In the genomic region with DNA sequence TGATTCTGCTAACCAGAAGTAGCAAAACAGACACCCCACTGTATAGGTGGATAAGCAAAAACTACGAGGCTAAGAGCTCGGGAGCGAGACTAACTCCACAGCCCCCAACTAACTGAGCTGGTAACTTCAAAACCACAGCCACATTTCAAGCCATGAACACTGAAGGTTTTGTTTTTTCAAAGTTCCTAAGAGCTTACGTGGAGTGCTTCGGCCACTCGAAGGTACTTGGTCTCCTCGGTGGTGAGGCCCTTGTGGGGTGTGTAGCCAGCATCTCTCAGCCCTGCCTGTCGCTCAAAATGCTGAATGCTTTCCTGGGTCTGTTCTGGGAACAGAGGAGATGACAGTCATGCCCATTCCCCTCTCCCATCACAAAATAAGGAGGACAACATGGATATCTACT, we compare ENCODE assay signal across 22 cellular contexts. TPM values are rescaled to one million over a fixed set of nuclear protein-coding genes. Genes with fewer than 3 reads are reported as not detected.
DNase-seq lines count a peak whose midpoint lies in the region; ATAC-seq, FAIRE-seq and TF ChIP-seq lines count a peak whose summit lies in the region.
"Had no signal": no experiment of that assay in that cellular context is flagged by ENCODE, and none has a peak within 500 bp of the region (broad histone marks: within the 10 kb centered on the region; RNA-seq: fewer than 3 reads in every experiment).

No MANE protein-coding gene starts in this region.

- POLR2A ChIA-PET in HepG2 (lab: Yijun Ruan, JAX), result interaction anchor here (3.3 kb wide), 1 partner anchor 11 kb away, joined by 16 read pairs; a partner anchor contains a TSS

- TF ChIP-seq EP300 in HepG2 (IDR thresholded peaks at IDR 0.05; ENCODE audit: low read depth in 2 of 2, low read length in 2 of 2) (no peak), HepG2 (CRISPR knock-in tag; IDR thresholded peaks at IDR 0.05; ENCODE audit: borderline replicate concordance) (no peak)

- H3K27me3 Mint-ChIP-seq in stimulated activated naive CD8-positive, alpha-beta T cell treated with anti-CD3 and anti-CD28 coated beads, Interleukin-15, Interleukin-2, amounts not matched to agents 100 ng/mL and 50 ng/mL, for 24 hours, result no peaks in the 10 kb centered on the region
- H3K27me3 Mint-ChIP-seq in stimulated activated naive CD8-positive, alpha-beta T cell treated with anti-CD3 and anti-CD28 coated beads, Interleukin-15, amount 100 ng/mL, for 72 hours, result no peaks in the 10 kb centered on the region
- H3K27me3 Mint-ChIP-seq in activated naive CD8-positive, alpha-beta T cell treated with anti-CD3 and anti-CD28 coated beads, Interleukin-2, amount 50 U/mL, for 24 hours, result no peaks in the 10 kb centered on the region
- no peaks in the 10 kb centered on the region for H3K27me3 Mint-ChIP-seq in memory B cell

- intact Hi-C loops in HepG2 (cut with micrococcal nuclease; ENCODE audit: unreplicated experiment), result no loop called here

- WGBS in HepG2 (ENCODE audit: low lambda C conversion rate), result 98% methylated on average over 8 of the region's 8 CpGs

- ATAC-seq in stimulated activated naive CD8-positive, alpha-beta T cell treated with anti-CD3 and anti-CD28 coated beads, Interleukin-15, amount 100 ng/mL, for 72 hours, result no peak
- ATAC-seq in activated naive CD8-positive, alpha-beta T cell treated with anti-CD3 and anti-CD28 coated beads, Interleukin-2, amount 50 U/mL, for 24 hours, result no peak
- ATAC-seq in memory B cell (ENCODE audit: low read depth) (no peak), HepG2 (no peak)
- ATAC-seq: PC-3 had no signal

- FAIRE-seq in HepG2 (lab: Jason Lieb, UNC), result no peak
- FAIRE-seq: G401.6 had no signal

- peaks cover 45 to 85% of the 10 kb centered on the region in 2 experiments for H3K36me3 ChIP-seq in HepG2 (replicated peaks in 1 of 2; ENCODE audit: control insufficient read depth in 1 of 2, insufficient read depth in 2 of 2, low read length in 2 of 2)

- H3K4me2 ChIP-seq in HepG2 (ENCODE audit: low read depth, low read length), result no peak overlapping the region

- no peak for DNase-seq in stimulated activated naive CD8-positive, alpha-beta T cell treated with anti-CD3 and anti-CD28 coated beads, Interleukin-15, amount 100 ng/mL, for 72 hours
- no peak for DNase-seq in activated naive CD8-positive, alpha-beta T cell treated with anti-CD3 and anti-CD28 coated beads, Interleukin-2, amount 50 U/mL, for 24 hours
- DNase-seq in memory B cell (ENCODE audit: low spot score in 2 of 2), result no peak
- no peak for DNase-seq in cerebellar cortex (ENCODE audit: low spot score)
- DNase-seq in SW 1271 (lab: John Stamatoyannopoulos, UW), result no peak
- no peak for DNase-seq in HepG2 (ENCODE audit: low spot score)
- DNase-seq: ACHN, C1 segment of cervical spinal cord, H7, HFFc6, IMR-90, NCI-H1417, NCI-H187 treated with DMSO at 0.1 percent for 48 hours, NCI-H226, NCI-H524, NCI-H82, PC-3, SIG-M5 had no signal

- H3K9ac ChIP-seq in HepG2 (ENCODE audit: insufficient read depth, low read depth, low read length), result no peak overlapping the region

- H3K4me1 Mint-ChIP-seq in stimulated activated naive CD8-positive, alpha-beta T cell treated with anti-CD3 and anti-CD28 coated beads, Interleukin-15, Interleukin-2, amounts not matched to agents 100 ng/mL and 50 ng/mL, for 24 hours (ENCODE audit: low read depth), result no peaks in the 10 kb centered on the region
- H3K4me1 Mint-ChIP-seq in stimulated activated naive CD8-positive, alpha-beta T cell treated with anti-CD3 and anti-CD28 coated beads, Interleukin-15, amount 100 ng/mL, for 72 hours, result peaks cover 17% of the 10 kb centered on the region
- H3K4me1 Mint-ChIP-seq in activated naive CD8-positive, alpha-beta T cell treated with anti-CD3 and anti-CD28 coated beads, Interleukin-2, amount 50 U/mL, for 24 hours, result peaks cover 8% of the 10 kb centered on the region
- H3K4me1 Mint-ChIP-seq in memory B cell, result peaks cover 9% of the 10 kb centered on the region

- no peaks in the 10 kb centered on the region for H3K27me3 ChIP-seq in HepG2 (ENCODE audit: control insufficient read depth in 1 of 2, insufficient read depth in 2 of 2, low read length in 2 of 2)

- H4K20me1 ChIP-seq in HepG2 (ENCODE audit: insufficient read depth, low read length), result peaks cover 5% of the 10 kb centered on the region

- TF ChIP-seq RAD21 in HepG2 (CRISPR knock-in tag; IDR thresholded peaks at IDR 0.05), result no peak

- no peak overlapping the region for H3K27ac ChIP-seq in HepG2 (ENCODE audit: extremely low read length, insufficient read depth, low read length)
- H3K27ac ChIP-seq: HL-60, RWPE1 had no signal

- H3K4me3 Mint-ChIP-seq in stimulated activated naive CD8-positive, alpha-beta T cell treated with anti-CD3 and anti-CD28 coated beads, Interleukin-15, Interleukin-2, amounts not matched to agents 100 ng/mL and 50 ng/mL, for 24 hours, result no peak overlapping the region
- H3K4me3 Mint-ChIP-seq in stimulated activated naive CD8-positive, alpha-beta T cell treated with anti-CD3 and anti-CD28 coated beads, Interleukin-15, amount 100 ng/mL, for 72 hours, result no peak overlapping the region
- H3K4me3 Mint-ChIP-seq in activated naive CD8-positive, alpha-beta T cell treated with anti-CD3 and anti-CD28 coated beads, Interleukin-2, amount 50 U/mL, for 24 hours, result no peak overlapping the region
- H3K4me3 Mint-ChIP-seq in memory B cell, result no peak overlapping the region
- H3K4me3 Mint-ChIP-seq: HFFc6 had no signal

- no peak overlapping the region for H3K4me3 ChIP-seq in HepG2 (replicated peaks in 1 of 3; ENCODE audit: insufficient read depth in 1 of 3, low read depth in 2 of 3, low read length in 3 of 3)

- TF ChIP-seq POLR2A in HepG2 (IDR thresholded peaks at IDR 0.05; ENCODE audit: insufficient read depth in 1 of 2, low read depth in 2 of 2, low read length in 2 of 2), result no peak

- peak overlapping the region; percentile 18 for H3K27ac Mint-ChIP-seq in stimulated activated naive CD8-positive, alpha-beta T cell treated with anti-CD3 and anti-CD28 coated beads, Interleukin-15, Interleukin-2, amounts not matched to agents 100 ng/mL and 50 ng/mL, for 24 hours
- H3K27ac Mint-ChIP-seq in stimulated activated naive CD8-positive, alpha-beta T cell treated with anti-CD3 and anti-CD28 coated beads, Interleukin-15, amount 100 ng/mL, for 72 hours, result peak overlapping the region in 1 of 2 donors; percentile 39
- H3K27ac Mint-ChIP-seq in activated naive CD8-positive, alpha-beta T cell treated with anti-CD3 and anti-CD28 coated beads, Interleukin-2, amount 50 U/mL, for 24 hours, result peak overlapping the region; percentile 59
- H3K27ac Mint-ChIP-seq in memory B cell, result peak overlapping the region; percentile 74
- H3K27ac Mint-ChIP-seq: HFFc6 had no signal

- H3K9me3 Mint-ChIP-seq in stimulated activated naive CD8-positive, alpha-beta T cell treated with anti-CD3 and anti-CD28 coated beads, Interleukin-15, Interleukin-2, amounts not matched to agents 100 ng/mL and 50 ng/mL, for 24 hours, result no peaks in the 10 kb centered on the region
- H3K9me3 Mint-ChIP-seq in stimulated activated naive CD8-positive, alpha-beta T cell treated with anti-CD3 and anti-CD28 coated beads, Interleukin-15, amount 100 ng/mL, for 72 hours, result no peaks in the 10 kb centered on the region
- no peaks in the 10 kb centered on the region for H3K9me3 Mint-ChIP-seq in activated naive CD8-positive, alpha-beta T cell treated with anti-CD3 and anti-CD28 coated beads, Interleukin-2, amount 50 U/mL, for 24 hours
- no peaks in the 10 kb centered on the region for H3K9me3 Mint-ChIP-seq in memory B cell
- H3K9me3 Mint-ChIP-seq: HFFc6 had no signal

- BruUV-seq in HepG2 (replicated peaks; lab: Mats Ljungman, UMichigan), result no TSS peak

- H3K36me3 Mint-ChIP-seq in stimulated activated naive CD8-positive, alpha-beta T cell treated with anti-CD3 and anti-CD28 coated beads, Interleukin-15, Interleukin-2, amounts not matched to agents 100 ng/mL and 50 ng/mL, for 24 hours (ENCODE audit: low read depth), result peaks cover 53% of the 10 kb centered on the region
- H3K36me3 Mint-ChIP-seq in activated naive CD8-positive, alpha-beta T cell treated with anti-CD3 and anti-CD28 coated beads, Interleukin-2, amount 50 U/mL, for 24 hours (ENCODE audit: low read depth), result peaks cover 45% of the 10 kb centered on the region
- peaks cover 40% of the 10 kb centered on the region for H3K36me3 Mint-ChIP-seq in memory B cell

- no peak overlapping the region for H2AFZ ChIP-seq in HepG2 (ENCODE audit: low read length)

- CTCF ChIA-PET in HepG2 (lab: Yijun Ruan, JAX; ENCODE audit: low intra/inter-chr PET ratio, low total read pairs), result no interaction called here

- TF ChIP-seq CTCF in HepG2 (CRISPR knock-in tag; IDR thresholded peaks at IDR 0.05), result no peak

- in situ Hi-C loops in HepG2 (cut with HindIII; ENCODE audit: extremely low pct_ligation_motif_present, low pct_unique_long_range_greater_than_20kb), result no loop called here

- peaks cover 18% of the 10 kb centered on the region for H3K79me2 ChIP-seq in HepG2 (ENCODE audit: insufficient read depth, low read length)

- H3K9me3 ChIP-seq in HepG2 (ENCODE audit: low read length), result no peaks in the 10 kb centered on the region

- peaks cover 11% of the 10 kb centered on the region for H3K4me1 ChIP-seq in HepG2 (ENCODE audit: insufficient read depth, low read length)

RNA-seq across cellular contexts. Expression of a gene that starts 11.1 kb away (rescaled TPM):
- 63.6 and 81.6 TPM in 2 replicates for total RNA-seq in HepG2 (2016; rRNA removed; fragmentation: Illumina TruSeq; extraction: Trizol)
- total RNA-seq in HepG2 (2016; cell fraction: cytosol; rRNA removed; fragmentation: Illumina TruSeq; extraction: Trizol; ENCODE audit: low read depth), result 31.6 and 37.8 TPM in 2 replicates
- 65.9 and 72.9 TPM in 2 replicates for total RNA-seq in HepG2 (2016; cell fraction: insoluble cytoplasmic fraction; rRNA removed; fragmentation: Illumina TruSeq; extraction: Trizol)
- total RNA-seq in HepG2 (2016; cell fraction: membrane; rRNA removed; fragmentation: Illumina TruSeq; extraction: Trizol), result 115 and 123 TPM in 2 replicates
- total RNA-seq in HepG2 (2016; cell fraction: nucleus; rRNA removed; fragmentation: Illumina TruSeq; extraction: Trizol), result 36.2 and 40.9 TPM in 2 replicates
- polyA plus RNA-seq in HepG2 (2011; rRNA removed), result 103 and 115 TPM in 2 replicates
- polyA plus RNA-seq in HepG2 (2011; cell fraction: cytosol; rRNA removed), result 101 and 112 TPM in 2 replicates
- polyA plus RNA-seq in HepG2 (2011; cell fraction: nucleus; rRNA removed), result 49.0 and 59.8 TPM in 2 replicates
- polyA plus RNA-seq in HepG2 (2012), result 74.1 and 79.3 TPM in 2 replicates
- polyA plus RNA-seq in HepG2 (2016; cell fraction: cytosol; fragmentation: Illumina TruSeq; extraction: Trizol; ENCODE audit: low read depth), result 37.9 and 44.6 TPM in 2 replicates
- polyA plus RNA-seq in HepG2 (2016; cell fraction: insoluble cytoplasmic fraction; fragmentation: Illumina TruSeq; extraction: Trizol; ENCODE audit: low read depth), result 95.8 and 106 TPM in 2 replicates
- 126 and 130 TPM in 2 replicates for polyA plus RNA-seq in HepG2 (2016; cell fraction: membrane; fragmentation: Illumina TruSeq; extraction: Trizol; ENCODE audit: low read depth)
- polyA plus RNA-seq in HepG2 (2016; cell fraction: nucleus; fragmentation: Illumina TruSeq; extraction: Trizol; ENCODE audit: insufficient read depth, low read depth), result 74.2 and 82.1 TPM in 2 replicates
- 90.9 and 162 TPM in 2 replicates for polyA minus RNA-seq in HepG2 (2011; rRNA and poly(A)+ RNA removed; ENCODE audit: low replicate concordance)
- 54.6 and 59.7 TPM in 2 replicates for polyA minus RNA-seq in HepG2 (2011; cell fraction: cytosol; rRNA and poly(A)+ RNA removed)
- 37.3 and 54.8 TPM in 2 replicates for polyA minus RNA-seq in HepG2 (2011; cell fraction: nucleus; rRNA and poly(A)+ RNA removed)

RNA-seq across cellular contexts. Expression of a gene that starts 14.9 kb away (rescaled TPM):
- total RNA-seq in HepG2 (2016; rRNA removed; fragmentation: Illumina TruSeq; extraction: Trizol), result 0.01 and 0.18 TPM in 2 replicates
- total RNA-seq in HepG2 (2016; cell fraction: cytosol; rRNA removed; fragmentation: Illumina TruSeq; extraction: Trizol; ENCODE audit: low read depth), result 1.1 TPM in 1 of 2 replicates, not detected in the other
- total RNA-seq in HepG2 (2016; cell fraction: insoluble cytoplasmic fraction; rRNA removed; fragmentation: Illumina TruSeq; extraction: Trizol), result 0.45 TPM in 1 of 2 replicates, not detected in the other
- 0.93 and 0.96 TPM in 2 replicates for total RNA-seq in HepG2 (2016; cell fraction: membrane; rRNA removed; fragmentation: Illumina TruSeq; extraction: Trizol)
- 0.53 TPM in 1 of 2 replicates, not detected in the other for total RNA-seq in HepG2 (2016; cell fraction: nucleus; rRNA removed; fragmentation: Illumina TruSeq; extraction: Trizol)
- polyA plus RNA-seq in HepG2 (2011; rRNA removed), result 0.22 and 0.50 TPM in 2 replicates
- polyA plus RNA-seq in HepG2 (2011; cell fraction: cytosol; rRNA removed), result under 0.01 and 0.01 TPM in 2 replicates
- 0.02 and 0.03 TPM in 2 replicates for polyA plus RNA-seq in HepG2 (2011; cell fraction: nucleus; rRNA removed)
- 0.05 and 0.07 TPM in 2 replicates for polyA plus RNA-seq in HepG2 (2012)
- 0.51 and 1.6 TPM in 2 replicates for polyA plus RNA-seq in HepG2 (2016; cell fraction: cytosol; fragmentation: Illumina TruSeq; extraction: Trizol; ENCODE audit: low read depth)
- polyA plus RNA-seq in HepG2 (2016; cell fraction: insoluble cytoplasmic fraction; fragmentation: Illumina TruSeq; extraction: Trizol; ENCODE audit: low read depth), result not detected in 2 replicates
- polyA plus RNA-seq in HepG2 (2016; cell fraction: membrane; fragmentation: Illumina TruSeq; extraction: Trizol; ENCODE audit: low read depth), result 1.5 TPM in 1 of 2 replicates, not detected in the other
- polyA plus RNA-seq in HepG2 (2016; cell fraction: nucleus; fragmentation: Illumina TruSeq; extraction: Trizol; ENCODE audit: insufficient read depth, low read depth), result 0.05 TPM in 1 of 2 replicates, not detected in the other
- 0.02 and 0.22 TPM in 2 replicates for polyA minus RNA-seq in HepG2 (2011; rRNA and poly(A)+ RNA removed; ENCODE audit: low replicate concordance)
- 0.79 TPM in 1 of 2 replicates, not detected in the other for polyA minus RNA-seq in HepG2 (2011; cell fraction: cytosol; rRNA and poly(A)+ RNA removed)
- under 0.01 TPM in 2 replicates for polyA minus RNA-seq in HepG2 (2011; cell fraction: nucleus; rRNA and poly(A)+ RNA removed)

RNA-seq across cellular contexts. Expression of a gene that starts 38.0 kb away (rescaled TPM):
- 48.4 and 58.4 TPM in 2 replicates for total RNA-seq in HepG2 (2016; rRNA removed; fragmentation: Illumina TruSeq; extraction: Trizol)
- total RNA-seq in HepG2 (2016; cell fraction: cytosol; rRNA removed; fragmentation: Illumina TruSeq; extraction: Trizol; ENCODE audit: low read depth), result 19.8 and 25.4 TPM in 2 replicates
- 51.5 and 62.4 TPM in 2 replicates for total RNA-seq in HepG2 (2016; cell fraction: insoluble cytoplasmic fraction; rRNA removed; fragmentation: Illumina TruSeq; extraction: Trizol)
- total RNA-seq in HepG2 (2016; cell fraction: membrane; rRNA removed; fragmentation: Illumina TruSeq; extraction: Trizol), result 31.1 and 36.0 TPM in 2 replicates
- 38.3 and 50.4 TPM in 2 replicates for total RNA-seq in HepG2 (2016; cell fraction: nucleus; rRNA removed; fragmentation: Illumina TruSeq; extraction: Trizol)
- polyA plus RNA-seq in HepG2 (2011; rRNA removed), result 43.3 and 45.9 TPM in 2 replicates
- 43.5 and 48.0 TPM in 2 replicates for polyA plus RNA-seq in HepG2 (2011; cell fraction: cytosol; rRNA removed)
- 49.8 and 55.0 TPM in 2 replicates for polyA plus RNA-seq in HepG2 (2011; cell fraction: nucleus; rRNA removed)
- polyA plus RNA-seq in HepG2 (2012), result 36.0 and 45.5 TPM in 2 replicates
- 20.0 and 21.6 TPM in 2 replicates for polyA plus RNA-seq in HepG2 (2016; cell fraction: cytosol; fragmentation: Illumina TruSeq; extraction: Trizol; ENCODE audit: low read depth)
- 99.0 and 104 TPM in 2 replicates for polyA plus RNA-seq in HepG2 (2016; cell fraction: insoluble cytoplasmic fraction; fragmentation: Illumina TruSeq; extraction: Trizol; ENCODE audit: low read depth)
- 29.9 and 32.3 TPM in 2 replicates for polyA plus RNA-seq in HepG2 (2016; cell fraction: membrane; fragmentation: Illumina TruSeq; extraction: Trizol; ENCODE audit: low read depth)
- polyA plus RNA-seq in HepG2 (2016; cell fraction: nucleus; fragmentation: Illumina TruSeq; extraction: Trizol; ENCODE audit: insufficient read depth, low read depth), result 76.6 and 84.9 TPM in 2 replicates
- 16.4 and 48.3 TPM in 2 replicates for polyA minus RNA-seq in HepG2 (2011; rRNA and poly(A)+ RNA removed; ENCODE audit: low replicate concordance)
- polyA minus RNA-seq in HepG2 (2011; cell fraction: cytosol; rRNA and poly(A)+ RNA removed), result 10.2 and 15.5 TPM in 2 replicates
- 37.8 and 42.2 TPM in 2 replicates for polyA minus RNA-seq in HepG2 (2011; cell fraction: nucleus; rRNA and poly(A)+ RNA removed)

RNA-seq across cellular contexts. Expression of a gene that starts 38.1 kb away (rescaled TPM):
- 89.2 and 95.7 TPM in 2 replicates for total RNA-seq in HepG2 (2016; rRNA removed; fragmentation: Illumina TruSeq; extraction: Trizol)
- total RNA-seq in HepG2 (2016; cell fraction: cytosol; rRNA removed; fragmentation: Illumina TruSeq; extraction: Trizol; ENCODE audit: low read depth), result 64.5 and 65.6 TPM in 2 replicates
- 87.9 and 107 TPM in 2 replicates for total RNA-seq in HepG2 (2016; cell fraction: insoluble cytoplasmic fraction; rRNA removed; fragmentation: Illumina TruSeq; extraction: Trizol)
- total RNA-seq in HepG2 (2016; cell fraction: membrane; rRNA removed; fragmentation: Illumina TruSeq; extraction: Trizol), result 112 and 135 TPM in 2 replicates
- 38.9 and 40.5 TPM in 2 replicates for total RNA-seq in HepG2 (2016; cell fraction: nucleus; rRNA removed; fragmentation: Illumina TruSeq; extraction: Trizol)
- 146 TPM in 2 replicates for polyA plus RNA-seq in HepG2 (2011; rRNA removed)
- 171 and 302 TPM in 2 replicates for polyA plus RNA-seq in HepG2 (2011; cell fraction: cytosol; rRNA removed)
- 77.0 and 77.1 TPM in 2 replicates for polyA plus RNA-seq in HepG2 (2011; cell fraction: nucleus; rRNA removed)
- polyA plus RNA-seq in HepG2 (2012), result 133 and 141 TPM in 2 replicates
- polyA plus RNA-seq in HepG2 (2016; cell fraction: cytosol; fragmentation: Illumina TruSeq; extraction: Trizol; ENCODE audit: low read depth), result 151 and 159 TPM in 2 replicates
- 220 and 222 TPM in 2 replicates for polyA plus RNA-seq in HepG2 (2016; cell fraction: insoluble cytoplasmic fraction; fragmentation: Illumina TruSeq; extraction: Trizol; ENCODE audit: low read depth)
- polyA plus RNA-seq in HepG2 (2016; cell fraction: membrane; fragmentation: Illumina TruSeq; extraction: Trizol; ENCODE audit: low read depth), result 239 and 256 TPM in 2 replicates
- 118 and 123 TPM in 2 replicates for polyA plus RNA-seq in HepG2 (2016; cell fraction: nucleus; fragmentation: Illumina TruSeq; extraction: Trizol; ENCODE audit: insufficient read depth, low read depth)
- polyA minus RNA-seq in HepG2 (2011; rRNA and poly(A)+ RNA removed; ENCODE audit: low replicate concordance), result 148 and 164 TPM in 2 replicates
- 70.4 and 91.9 TPM in 2 replicates for polyA minus RNA-seq in HepG2 (2011; cell fraction: cytosol; rRNA and poly(A)+ RNA removed)
- 33.3 and 40.7 TPM in 2 replicates for polyA minus RNA-seq in HepG2 (2011; cell fraction: nucleus; rRNA and poly(A)+ RNA removed)
